2 cellular contexts compared by ENCODE assay signal in the genomic region with DNA sequence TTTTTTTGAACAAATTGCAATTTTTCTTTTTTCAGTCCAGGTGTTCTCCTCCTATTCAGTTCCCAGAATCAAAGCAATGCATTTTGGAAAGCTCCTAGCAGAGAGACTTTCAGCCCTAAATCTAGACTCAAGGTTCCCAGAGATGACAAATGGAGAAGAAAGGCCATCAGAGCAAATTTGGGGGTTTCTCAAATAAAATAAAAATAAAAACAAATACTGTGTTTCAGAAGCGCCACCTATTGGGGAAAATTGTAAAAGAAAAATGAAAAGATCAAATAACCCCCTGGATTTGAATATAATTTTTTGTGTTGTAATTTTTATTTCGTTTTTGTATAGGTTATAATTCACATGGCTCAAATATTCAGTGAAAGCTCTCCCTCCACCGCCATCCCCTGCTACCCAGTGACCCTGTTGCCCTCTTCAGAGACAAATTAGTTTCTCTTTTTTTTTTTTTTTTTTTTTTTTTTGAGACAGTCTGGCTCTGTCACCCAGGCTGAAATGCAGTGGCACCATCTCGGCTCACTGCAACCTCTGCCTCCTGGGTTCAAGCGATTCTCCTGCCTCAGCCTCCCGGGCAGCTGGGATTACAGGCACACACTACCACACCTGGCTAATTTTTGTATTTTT.
A peak's percentile ranks its signal among the peaks of the same experiment; 100 is the strongest.
TF ChIP-seq lines count a peak whose summit lies in the region.

No MANE protein-coding gene starts in this region.

TF ChIP-seq in IMR-90, 13 proteins besides CTCF, POLR2A, EP300 and RAD21:
- TF ChIP-seq CEBPB (IDR thresholded peaks at IDR 0.05; ENCODE audit: low read depth, low read length) (no peak), SMC3 (IDR thresholded peaks at IDR 0.05; ENCODE audit: low read depth, low read length) (peak; percentile 54)

TF ChIP-seq in HepG2, 621 proteins besides CTCF, POLR2A, EP300 and RAD21:
- TF ChIP-seq SMC3 (IDR thresholded peaks at IDR 0.05; ENCODE audit: low read length) = 0 out of 2 replicates have a peak, but pooled peaks have one; percentile 41
- TF ChIP-seq HIC2 (CRISPR knock-in tag; IDR thresholded peaks at IDR 0.05; ENCODE audit: low read depth) = no peak
- TF ChIP-seq ZNF362 (CRISPR knock-in tag; IDR thresholded peaks at IDR 0.05; ENCODE audit: borderline replicate concordance) = peak; percentile 52; the same call in 1 of the 2 replicates
- peak; percentile 32; the same call in 1 of the 2 replicates for TF ChIP-seq STAG1 (CRISPR knock-in tag; IDR thresholded peaks at IDR 0.05)
